Comparison of ENCODE assay signal across 8 cellular contexts in the genomic region with DNA sequence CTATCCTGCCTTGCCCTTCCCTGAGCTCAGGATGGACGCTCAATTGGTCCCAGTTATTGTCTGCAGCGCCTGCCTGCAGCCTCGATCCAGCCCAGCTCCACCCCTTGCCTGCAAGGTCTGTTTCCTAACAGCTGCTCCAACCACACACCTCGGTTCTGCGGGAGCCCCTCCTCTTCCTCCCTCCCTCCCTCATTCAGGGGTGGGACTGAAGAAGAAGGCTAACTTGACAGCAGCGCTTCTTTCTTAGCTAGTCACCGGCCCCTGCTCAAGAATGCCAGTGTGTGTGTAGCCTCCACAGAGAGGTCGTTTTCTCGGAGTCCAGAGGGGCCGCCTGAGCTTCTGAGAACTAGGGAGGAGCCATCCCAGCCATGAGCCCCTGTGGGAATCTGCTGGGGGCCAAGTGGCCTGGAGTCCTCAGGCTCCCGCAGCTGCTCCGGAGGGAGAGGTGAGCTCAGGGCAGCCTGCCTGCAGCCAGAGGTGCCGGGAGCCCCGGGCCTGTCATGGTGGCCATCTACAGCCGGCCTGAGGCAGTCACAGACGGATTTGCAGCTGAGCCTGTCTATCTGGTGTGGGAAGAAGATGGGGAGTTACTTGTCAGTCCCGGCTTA. TPM values are rescaled to one million over a fixed set of nuclear protein-coding genes. Genes with fewer than 3 reads are reported as not detected.
DNase-seq lines count a peak whose midpoint lies in the region; ATAC-seq and TF ChIP-seq lines count a peak whose summit lies in the region.

No MANE protein-coding gene starts in this region.

- H3K9me3 Mint-ChIP-seq in central memory CD8-positive, alpha-beta T cell: no peaks in the 10 kb centered on the region

- H3K4me1 Mint-ChIP-seq in central memory CD8-positive, alpha-beta T cell: peaks cover 18% of the 10 kb centered on the region

- TF ChIP-seq CTCF in AG10803 (conservative IDR thresholded peaks at IDR 0.05; ENCODE audit: low read length): no peak

- peak overlapping the region; percentile 71 for H3K4me3 ChIP-seq in AG10803 (ENCODE audit: low read length)
- peak overlapping the region; percentile 32 for H3K4me3 ChIP-seq in Jurkat, Clone E6-1 (ENCODE audit: low read length)

- DNase-seq in AG10803 (ENCODE audit: low read depth): peak; percentile 89
- DNase-seq in Jurkat, Clone E6-1 (ENCODE audit: low read depth, low spot score): peak; percentile 81
- peak; percentile 47 for DNase-seq in activated CD4-positive, alpha-beta T cell treated with anti-CD3 and anti-CD28 coated beads for 1 hour
- peak in 1 of 2 donors; percentile 43 for DNase-seq in central memory CD8-positive, alpha-beta T cell (ENCODE audit: low spot score in 2 of 2)
- DNase-seq in islet precursor cell: peak; percentile 99
- DNase-seq in smooth muscle cell of the brain vasculature (ENCODE audit: low read depth, low spot score): peak; percentile 79
- no peak for DNase-seq in NCI-H1092 (lab: John Stamatoyannopoulos, UW)

- peak; percentile 98 for ATAC-seq in central memory CD8-positive, alpha-beta T cell (replicated peaks; ENCODE audit: extremely low read depth, poor library complexity, severe bottlenecking)
- no peak for ATAC-seq in GM18873 (IDR thresholded peaks at IDR 0.05; ENCODE audit: low FRiP score, unreplicated experiment)

- no peaks in the 10 kb centered on the region for H3K27me3 Mint-ChIP-seq in central memory CD8-positive, alpha-beta T cell

- peaks cover 4% of the 10 kb centered on the region for H3K36me3 Mint-ChIP-seq in central memory CD8-positive, alpha-beta T cell (ENCODE audit: insufficient read depth)

- H3K27ac Mint-ChIP-seq in central memory CD8-positive, alpha-beta T cell (ENCODE audit: low read depth): no peak overlapping the region

- peak overlapping the region; percentile 46 for H3K4me3 Mint-ChIP-seq in central memory CD8-positive, alpha-beta T cell

RNA-seq across cellular contexts. Expression of a gene that starts 36.1 kb away (rescaled TPM):
- 33.5 TPM for polyA plus RNA-seq in Jurkat, Clone E6-1 (2012; ENCODE audit: insufficient read depth, insufficient read length)

RNA-seq across cellular contexts. Expression of a gene that starts 44.0 kb away (rescaled TPM):
- polyA plus RNA-seq in Jurkat, Clone E6-1 (2012; ENCODE audit: insufficient read depth, insufficient read length): 2.4 TPM
